Comparison of ENCODE assay signal across 43 cellular contexts in the genomic region with DNA sequence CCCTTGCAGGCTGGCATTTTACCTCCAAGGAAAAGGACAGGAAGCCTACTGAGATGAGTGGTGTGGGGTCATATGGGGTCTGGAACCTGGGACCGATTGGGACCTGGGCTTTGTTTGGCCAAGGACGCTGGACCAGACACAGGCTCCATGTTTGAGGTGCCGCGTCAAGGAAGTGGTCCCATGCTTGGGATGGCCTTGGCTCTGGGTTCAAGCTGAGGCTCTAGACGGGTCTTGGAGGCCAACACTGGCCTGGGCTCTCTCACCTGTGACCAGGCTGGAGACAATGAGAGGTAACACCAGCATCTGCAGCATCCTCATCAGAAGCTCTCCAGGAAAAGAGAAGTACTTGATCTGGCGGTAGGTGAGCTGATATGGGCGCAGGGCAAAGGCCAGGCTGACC. TPM values are rescaled to one million over a fixed set of nuclear protein-coding genes. Genes with fewer than 3 reads are reported as not detected.
"Had no signal": no experiment of that assay in that cellular context is flagged by ENCODE, and none has a peak within 500 bp of the region (broad histone marks: within the 10 kb centered on the region; RNA-seq: fewer than 3 reads in every experiment).

No MANE protein-coding gene starts in this region.

- H3K27ac Mint-ChIP-seq: activated naive CD4-positive, alpha-beta T cell treated with anti-CD3 and anti-CD28 coated beads for 36 hours; activated naive CD4-positive, alpha-beta T cell treated with anti-CD3 and anti-CD28 coated beads, Interleukin-2, amount 10 ng/mL, durations not matched to agents 7 days and 5 days; activated naive CD4-positive, alpha-beta T cell treated with anti-CD3 and anti-CD28 coated beads, Interleukin-2, amount 50 U/mL, for 24 hours; activated naive CD4-positive, alpha-beta T cell treated with anti-CD3 and anti-CD28 coated beads, Interleukin-2, amount 50 U/mL, for 72 hours; activated naive CD8-positive, alpha-beta T cell; activated naive CD8-positive, alpha-beta T cell treated with anti-CD3 and anti-CD28 coated beads for 36 hours; activated naive CD8-positive, alpha-beta T cell treated with anti-CD3 and anti-CD28 coated beads, Interleukin-2, amount 10 ng/mL, durations not matched to agents 7 days and 5 days; activated naive CD8-positive, alpha-beta T cell treated with anti-CD3 and anti-CD28 coated beads, Interleukin-2, amount 50 U/mL, for 24 hours; activated T-cell treated with anti-CD3 and anti-CD28 coated beads, Interleukin-2, amount 50 U/mL, for 24 hours; activated T-cell treated with anti-CD3 and anti-CD28 coated beads, Interleukin-2, amount 50 U/mL, for 72 hours; activated T-helper 1 cell treated with anti-CD3 and anti-CD28 coated beads, Interleukin-12 subunit alpha, Interleukin-12 subunit beta, Interleukin-2, Interleukin-4 antibody, amounts not matched to agents 30 ng/mL and 10 ng/mL and 1 ng/mL, durations not matched to agents 14 hours and 24 hours and 36 hours; activated T-helper 17 cell treated with anti-CD3 and anti-CD28 coated beads, Interleukin-2, amount 50 U/mL, for 72 hours; activated T-helper 2 cell treated with anti-CD3 and anti-CD28 coated beads, Interferon-gamma antibody, Interleukin-2, Interleukin-4, amounts not matched to agents 10 μg/mL and 5 μg/mL and 100 μg/mL, durations not matched to agents 14 hours and 24 hours and 36 hours; brain had no signal

- H3K27me3 ChIP-seq: adrenal gland, ascending aorta, body of pancreas, brain microvascular endothelial cell, breast epithelium, cardiac muscle cell had no signal

- DNase-seq: activated effector memory CD4-positive, alpha-beta T cell treated with anti-CD3 and anti-CD28 coated beads, Interleukin-2, amount 50 U/mL, for 16 hours; activated effector memory CD4-positive, alpha-beta T cell treated with Interleukin-2 at 50 U/mL for 16 hours; activated gamma-delta T cell; activated gamma-delta T cell treated with Interleukin-2 at 50 U/mL for 16 hours; activated naive CD4-positive, alpha-beta T cell; activated naive CD4-positive, alpha-beta T cell treated with anti-CD3 and anti-CD28 coated beads for 36 hours; activated naive CD4-positive, alpha-beta T cell treated with anti-CD3 and anti-CD28 coated beads, Interleukin-2, amount 10 ng/mL, durations not matched to agents 7 days and 5 days; activated naive CD4-positive, alpha-beta T cell treated with anti-CD3 and anti-CD28 coated beads, Interleukin-2, amount 50 U/mL, for 16 hours; activated naive CD4-positive, alpha-beta T cell treated with Interleukin-2 at 50 U/mL for 16 hours; activated naive CD8-positive, alpha-beta T cell treated with anti-CD3 and anti-CD28 coated beads for 36 hours; activated naive CD8-positive, alpha-beta T cell treated with anti-CD3 and anti-CD28 coated beads, Interleukin-2, amount 10 ng/mL, durations not matched to agents 7 days and 5 days; activated naive CD8-positive, alpha-beta T cell treated with anti-CD3 and anti-CD28 coated beads, Interleukin-2, amount 50 U/mL, for 24 hours; activated T-cell treated with anti-CD3 and anti-CD28 coated beads for 4 hours; activated T-cell treated with anti-CD3 and anti-CD28 coated beads, Interleukin-2, amount 50 U/mL, for 1 hour; activated T-cell treated with anti-CD3 and anti-CD28 coated beads, Interleukin-2, amount 50 U/mL, for 24 hours; activated T-cell treated with anti-CD3 and anti-CD28 coated beads, Interleukin-2, amount 50 U/mL, for 4 hours; activated T-cell treated with anti-CD3 and anti-CD28 coated beads, Interleukin-2, amount 50 U/mL, for 48 hours; activated T-cell treated with anti-CD3 and anti-CD28 coated beads, Interleukin-2, amount 50 U/mL, for 72 hours; adrenal gland; amniotic stem cell; amygdala; anterior cingulate cortex; aorta; body of pancreas; brain microvascular endothelial cell; caudate nucleus; cerebellar nuclear complex had no signal

- H3K4me3 Mint-ChIP-seq: activated naive CD4-positive, alpha-beta T cell treated with anti-CD3 and anti-CD28 coated beads for 36 hours; activated naive CD4-positive, alpha-beta T cell treated with anti-CD3 and anti-CD28 coated beads, Interleukin-2, amount 10 ng/mL, durations not matched to agents 7 days and 5 days; activated naive CD4-positive, alpha-beta T cell treated with anti-CD3 and anti-CD28 coated beads, Interleukin-2, amount 50 U/mL, for 24 hours; activated naive CD8-positive, alpha-beta T cell; activated naive CD8-positive, alpha-beta T cell treated with anti-CD3 and anti-CD28 coated beads for 36 hours; activated naive CD8-positive, alpha-beta T cell treated with anti-CD3 and anti-CD28 coated beads, Interleukin-2, amount 10 ng/mL, durations not matched to agents 7 days and 5 days; activated naive CD8-positive, alpha-beta T cell treated with anti-CD3 and anti-CD28 coated beads, Interleukin-2, amount 50 U/mL, for 24 hours; activated T-cell treated with anti-CD3 and anti-CD28 coated beads, Interleukin-2, amount 50 U/mL, for 24 hours; activated T-cell treated with anti-CD3 and anti-CD28 coated beads, Interleukin-2, amount 50 U/mL, for 4 hours; activated T-cell treated with anti-CD3 and anti-CD28 coated beads, Interleukin-2, amount 50 U/mL, for 72 hours; activated T-helper 1 cell treated with anti-CD3 and anti-CD28 coated beads, Interleukin-12 subunit alpha, Interleukin-12 subunit beta, Interleukin-2, Interleukin-4 antibody, amounts not matched to agents 30 ng/mL and 10 ng/mL and 1 ng/mL, durations not matched to agents 14 hours and 24 hours and 36 hours; activated T-helper 17 cell treated with anti-CD3 and anti-CD28 coated beads, Interleukin-2, amount 50 U/mL, for 72 hours; brain; central memory CD8-positive, alpha-beta T cell had no signal

- H3K9me3 Mint-ChIP-seq: activated naive CD4-positive, alpha-beta T cell treated with anti-CD3 and anti-CD28 coated beads for 36 hours; activated naive CD4-positive, alpha-beta T cell treated with anti-CD3 and anti-CD28 coated beads, Interleukin-2, amount 10 ng/mL, durations not matched to agents 7 days and 5 days; activated naive CD4-positive, alpha-beta T cell treated with anti-CD3 and anti-CD28 coated beads, Interleukin-2, amount 50 U/mL, for 24 hours; activated naive CD4-positive, alpha-beta T cell treated with anti-CD3 and anti-CD28 coated beads, Interleukin-2, amount 50 U/mL, for 72 hours; activated naive CD8-positive, alpha-beta T cell treated with anti-CD3 and anti-CD28 coated beads for 36 hours; activated naive CD8-positive, alpha-beta T cell treated with anti-CD3 and anti-CD28 coated beads, Interleukin-2, amount 10 ng/mL, durations not matched to agents 7 days and 5 days; activated naive CD8-positive, alpha-beta T cell treated with anti-CD3 and anti-CD28 coated beads, Interleukin-2, amount 50 U/mL, for 24 hours; activated T-cell treated with anti-CD3 and anti-CD28 coated beads, Interleukin-2, amount 50 U/mL, for 24 hours; activated T-cell treated with anti-CD3 and anti-CD28 coated beads, Interleukin-2, amount 50 U/mL, for 4 hours; activated T-cell treated with anti-CD3 and anti-CD28 coated beads, Interleukin-2, amount 50 U/mL, for 72 hours; activated T-helper 1 cell treated with anti-CD3 and anti-CD28 coated beads, Interleukin-12 subunit alpha, Interleukin-12 subunit beta, Interleukin-2, Interleukin-4 antibody, amounts not matched to agents 30 ng/mL and 10 ng/mL and 1 ng/mL, durations not matched to agents 14 hours and 24 hours and 36 hours; activated T-helper 17 cell treated with anti-CD3 and anti-CD28 coated beads, Interleukin-2, amount 50 U/mL, for 72 hours; activated T-helper 2 cell treated with anti-CD3 and anti-CD28 coated beads, Interferon-gamma antibody, Interleukin-2, Interleukin-4, amounts not matched to agents 10 μg/mL and 5 μg/mL and 100 μg/mL, durations not matched to agents 14 hours and 24 hours and 36 hours; brain; central memory CD8-positive, alpha-beta T cell had no signal

- H3K36me3 ChIP-seq: adrenal gland, ascending aorta, brain microvascular endothelial cell, breast epithelium, cardiac muscle cell had no signal

- H3K9me3 ChIP-seq: adrenal gland, ascending aorta, body of pancreas, breast epithelium had no signal

- H3K4me1 Mint-ChIP-seq: activated naive CD4-positive, alpha-beta T cell treated with anti-CD3 and anti-CD28 coated beads, Interleukin-2, amount 10 ng/mL, durations not matched to agents 7 days and 5 days; activated naive CD4-positive, alpha-beta T cell treated with anti-CD3 and anti-CD28 coated beads, Interleukin-2, amount 50 U/mL, for 24 hours; activated naive CD8-positive, alpha-beta T cell treated with anti-CD3 and anti-CD28 coated beads for 36 hours; activated naive CD8-positive, alpha-beta T cell treated with anti-CD3 and anti-CD28 coated beads, Interleukin-2, amount 10 ng/mL, durations not matched to agents 7 days and 5 days; activated naive CD8-positive, alpha-beta T cell treated with anti-CD3 and anti-CD28 coated beads, Interleukin-2, amount 50 U/mL, for 24 hours; activated T-helper 17 cell treated with anti-CD3 and anti-CD28 coated beads, Interleukin-2, amount 50 U/mL, for 72 hours; central memory CD8-positive, alpha-beta T cell had no signal

- H3K4me3 ChIP-seq: adrenal gland, ascending aorta, body of pancreas, breast epithelium, cardiac muscle cell had no signal

- H3K4me1 ChIP-seq: adrenal gland, ascending aorta, body of pancreas, breast epithelium had no signal

- ATAC-seq: activated naive CD4-positive, alpha-beta T cell treated with anti-CD3 and anti-CD28 coated beads, Interleukin-2, amount 50 U/mL, for 72 hours; activated naive CD8-positive, alpha-beta T cell treated with anti-CD3 and anti-CD28 coated beads, Interleukin-2, amount 50 U/mL, for 24 hours; activated T-cell treated with anti-CD3 and anti-CD28 coated beads, Interleukin-2, amount 50 U/mL, for 4 hours; activated T-cell treated with anti-CD3 and anti-CD28 coated beads, Interleukin-2, amount 50 U/mL, for 72 hours; activated T-helper 17 cell treated with anti-CD3 and anti-CD28 coated beads, Interleukin-2, amount 50 U/mL, for 72 hours; body of pancreas had no signal

- H3K27me3 Mint-ChIP-seq: activated naive CD8-positive, alpha-beta T cell treated with anti-CD3 and anti-CD28 coated beads, Interleukin-2, amount 10 ng/mL, durations not matched to agents 7 days and 5 days had no signal

- H3K36me3 Mint-ChIP-seq: activated naive CD4-positive, alpha-beta T cell treated with anti-CD3 and anti-CD28 coated beads, Interleukin-2, amount 10 ng/mL, durations not matched to agents 7 days and 5 days; activated naive CD4-positive, alpha-beta T cell treated with anti-CD3 and anti-CD28 coated beads, Interleukin-2, amount 50 U/mL, for 24 hours; activated naive CD4-positive, alpha-beta T cell treated with anti-CD3 and anti-CD28 coated beads, Interleukin-2, amount 50 U/mL, for 72 hours; activated naive CD8-positive, alpha-beta T cell; activated naive CD8-positive, alpha-beta T cell treated with anti-CD3 and anti-CD28 coated beads for 36 hours; activated naive CD8-positive, alpha-beta T cell treated with anti-CD3 and anti-CD28 coated beads, Interleukin-2, amount 10 ng/mL, durations not matched to agents 7 days and 5 days had no signal

- H3K27ac ChIP-seq: adrenal gland, ascending aorta, body of pancreas, brain microvascular endothelial cell, breast epithelium, cardiac muscle cell had no signal

RNA-seq across cellular contexts. Expression of gene SLC1A6, which starts 8.2 kb away (rescaled TPM):
- total RNA-seq: activated naive CD4-positive, alpha-beta T cell treated with anti-CD3 and anti-CD28 coated beads for 36 hours; activated naive CD4-positive, alpha-beta T cell treated with anti-CD3 and anti-CD28 coated beads, Interleukin-2, amount 50 U/mL, for 72 hours; activated naive CD8-positive, alpha-beta T cell treated with anti-CD3 and anti-CD28 coated beads for 36 hours; activated naive CD8-positive, alpha-beta T cell treated with anti-CD3 and anti-CD28 coated beads, Interleukin-2, amount 10 ng/mL, durations not matched to agents 7 days and 5 days; activated T-cell treated with anti-CD3 and anti-CD28 coated beads, Interleukin-2, amount 50 U/mL, for 4 hours; activated T-cell treated with anti-CD3 and anti-CD28 coated beads, Interleukin-2, amount 50 U/mL, for 72 hours; activated T-helper 1 cell treated with anti-CD3 and anti-CD28 coated beads, Interleukin-12 subunit alpha, Interleukin-12 subunit beta, Interleukin-2, Interleukin-4 antibody, amounts not matched to agents 30 ng/mL and 10 ng/mL and 1 ng/mL, durations not matched to agents 14 hours and 24 hours and 36 hours; activated T-helper 17 cell treated with anti-CD3 and anti-CD28 coated beads, Interleukin-2, amount 50 U/mL, for 72 hours; activated T-helper 2 cell treated with anti-CD3 and anti-CD28 coated beads, Interferon-gamma antibody, Interleukin-2, Interleukin-4, amounts not matched to agents 10 μg/mL and 5 μg/mL and 100 μg/mL, durations not matched to agents 14 hours and 24 hours and 36 hours; adrenal gland; aorta; ascending aorta; body of pancreas; breast epithelium; bronchial epithelial cell; cardiac septum had no signal
- polyA plus RNA-seq: adipose tissue, adrenal gland had no signal

RNA-seq across cellular contexts. Expression of gene OR7C2, which starts 30.2 kb away (rescaled TPM):
- total RNA-seq: activated naive CD4-positive, alpha-beta T cell treated with anti-CD3 and anti-CD28 coated beads for 36 hours; activated naive CD4-positive, alpha-beta T cell treated with anti-CD3 and anti-CD28 coated beads, Interleukin-2, amount 50 U/mL, for 72 hours; activated naive CD8-positive, alpha-beta T cell treated with anti-CD3 and anti-CD28 coated beads for 36 hours; activated naive CD8-positive, alpha-beta T cell treated with anti-CD3 and anti-CD28 coated beads, Interleukin-2, amount 10 ng/mL, durations not matched to agents 7 days and 5 days; activated T-cell treated with anti-CD3 and anti-CD28 coated beads, Interleukin-2, amount 50 U/mL, for 4 hours; activated T-cell treated with anti-CD3 and anti-CD28 coated beads, Interleukin-2, amount 50 U/mL, for 72 hours; activated T-helper 1 cell treated with anti-CD3 and anti-CD28 coated beads, Interleukin-12 subunit alpha, Interleukin-12 subunit beta, Interleukin-2, Interleukin-4 antibody, amounts not matched to agents 30 ng/mL and 10 ng/mL and 1 ng/mL, durations not matched to agents 14 hours and 24 hours and 36 hours; activated T-helper 17 cell treated with anti-CD3 and anti-CD28 coated beads, Interleukin-2, amount 50 U/mL, for 72 hours; activated T-helper 2 cell treated with anti-CD3 and anti-CD28 coated beads, Interferon-gamma antibody, Interleukin-2, Interleukin-4, amounts not matched to agents 10 μg/mL and 5 μg/mL and 100 μg/mL, durations not matched to agents 14 hours and 24 hours and 36 hours; adrenal gland; aorta; ascending aorta; astrocyte; body of pancreas; breast epithelium; bronchial epithelial cell; cardiac muscle cell; cardiac septum; cerebellum had no signal
- polyA plus RNA-seq: adipose tissue, adrenal gland, aorta, cardiac muscle cell had no signal
